8 cellular contexts compared by ENCODE assay signal in the genomic region with DNA sequence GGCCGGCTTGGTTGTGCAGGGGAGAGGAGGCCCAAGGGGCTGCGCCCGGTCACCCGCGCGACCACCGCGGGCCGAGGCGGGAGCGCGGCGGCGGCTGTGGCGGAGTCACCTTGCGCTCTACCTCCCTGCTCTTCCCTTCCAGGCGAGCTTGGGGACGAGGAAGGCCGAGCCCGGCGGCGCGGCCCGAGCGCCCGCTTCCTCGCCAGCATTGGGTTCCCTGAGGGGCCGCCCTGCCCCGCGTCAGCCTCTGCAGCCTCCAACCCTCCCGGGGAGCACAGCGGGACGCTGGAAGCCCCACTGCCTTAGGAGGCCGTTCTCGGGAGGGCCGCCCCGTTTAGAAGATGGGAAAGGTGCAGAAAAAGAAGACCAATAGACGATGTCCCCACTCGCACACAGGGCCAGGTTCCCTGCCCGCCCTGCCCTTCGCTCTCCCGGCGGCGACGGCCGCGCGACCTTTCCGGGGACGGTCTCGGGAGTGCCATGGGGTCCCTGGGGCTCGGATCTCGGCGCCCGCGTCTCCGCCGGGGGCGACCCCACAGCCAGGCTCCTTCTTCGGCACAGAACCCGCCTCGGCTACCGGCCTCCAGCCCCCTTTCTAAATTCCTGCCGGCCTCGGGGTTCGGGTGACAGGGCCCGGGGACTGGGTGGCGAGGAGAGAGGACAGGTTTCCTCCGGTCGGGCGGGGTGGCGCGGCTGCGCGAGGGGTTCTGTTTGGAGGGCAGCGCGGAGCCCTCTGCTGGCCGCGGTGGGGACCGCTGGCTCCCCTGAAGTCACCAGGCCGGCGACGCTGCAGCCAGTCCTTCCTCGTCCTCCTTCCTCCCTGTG.
DNase-seq lines count a peak whose midpoint lies in the region; ATAC-seq, FAIRE-seq and TF ChIP-seq lines count a peak whose summit lies in the region.

No MANE protein-coding gene starts in this region.

- TF ChIP-seq RAD21 in A549 (conservative IDR thresholded peaks at IDR 0.05 in 1 of 2, IDR thresholded peaks at IDR 0.05 in 1 of 2): peak; percentile 54 to 66

- CTCF ChIA-PET in A549 (lab: Yijun Ruan, JAX): interaction anchor here (0.8 to 5.2 kb wide), 9 partner anchors 12 to 355 kb away, joined by 3 to 35 read pairs (median 3); no protein-coding TSS in a partner anchor

- ATAC-seq in A549: peak; percentile 96 to 97
- ATAC-seq in GM18517 (IDR thresholded peaks at IDR 0.05; ENCODE audit: unreplicated experiment): peak; percentile 95
- peak; percentile 82 for ATAC-seq in HG03060 (IDR thresholded peaks at IDR 0.05; ENCODE audit: low read depth, unreplicated experiment)

- H3K27me3 ChIP-seq in spleen (replicated peaks in 1 of 7): peaks cover 0 to 17% (median 3%) of the 10 kb centered on the region in 7 donors

- TF ChIP-seq POLR2A in A549 (IDR thresholded peaks at IDR 0.05; ENCODE audit: low read length) (0 out of 2 replicates have a peak, but pooled peaks have one; percentile 13), spleen (IDR thresholded peaks at IDR 0.05) (no peak)

- H3K4me1 ChIP-seq in A549 (0 out of 3 replicates have a peak, but pooled peaks cover 4% of the 10 kb centered on the region), spleen (peaks cover 3 to 18% (median 9%) of the 10 kb centered on the region in 6 donors)

- H3K9me3 ChIP-seq in A549 (no peaks in the 10 kb centered on the region), spleen (no peaks in the 10 kb centered on the region)

- intact Hi-C loops in spleen (cut with DNase I; ENCODE audit: low total_unique reads): no loop called here

- under 1% methylated on average over 14 of the region's 84 CpGs for WGBS in A549 (ENCODE audit: missing lambda C conversion rate)
- 0 to 1% (median 0%) methylated on average over 39 to 84 of the region's 84 CpGs for WGBS in spleen, 5 donors

- TF ChIP-seq EP300 in A549 (IDR thresholded peaks at IDR 0.05): no peak

- POLR2A ChIA-PET in A549 (lab: Yijun Ruan, JAX): no interaction called here

- no peaks in the 10 kb centered on the region for H3K36me3 ChIP-seq in spleen

- peak overlapping the region; percentile 72 to 84 for H3K27ac ChIP-seq in A549
- peak overlapping the region in 6 of 8 donors; percentile 26 to 82 (median 55) for H3K27ac ChIP-seq in spleen

- peak; percentile 68 for TF ChIP-seq CTCF in A549 (IDR thresholded peaks at IDR 0.05)
- peak; percentile 73 to 97 (median 93) for TF ChIP-seq CTCF in spleen (IDR thresholded peaks at IDR 0.05 in 8 of 11, conservative IDR thresholded peaks at IDR 0.05 in 3 of 11)

- DNase-seq in A549 (ENCODE audit: low read depth in 1 of 2, low spot score in 1 of 2): peak; percentile 82 to 89
- DNase-seq in NCI-H2171 treated with DMSO at 0.1 percent for 48 hours (lab: John Stamatoyannopoulos, UW): peak; percentile 75
- DNase-seq in activated CD4-positive, CD25-positive, alpha-beta regulatory T cell treated with anti-CD3 and anti-CD28 coated beads, Interleukin-2, amount 50 U/mL, for 16 hours (ENCODE audit: low read depth, low spot score): peak; percentile 62
- DNase-seq in central memory CD4-positive, alpha-beta T cell: peak; percentile 67
- peak; percentile 68 for DNase-seq in iris pigment epithelial cell (ENCODE audit: low read depth)
- peak; percentile 98 for DNase-seq in spleen

- FAIRE-seq in A549 (lab: Jason Lieb, UNC): no peak

- H3K4me3 ChIP-seq in A549: peak overlapping the region; percentile 68
- H3K4me3 ChIP-seq in spleen: peak overlapping the region; percentile 57 to 86 (median 72)

- H3K4me2 ChIP-seq in A549: peak overlapping the region; percentile 85

TF ChIP-seq in A549, 52 proteins besides CTCF, POLR2A, EP300 and RAD21:
- TF ChIP-seq, protein P1, sequence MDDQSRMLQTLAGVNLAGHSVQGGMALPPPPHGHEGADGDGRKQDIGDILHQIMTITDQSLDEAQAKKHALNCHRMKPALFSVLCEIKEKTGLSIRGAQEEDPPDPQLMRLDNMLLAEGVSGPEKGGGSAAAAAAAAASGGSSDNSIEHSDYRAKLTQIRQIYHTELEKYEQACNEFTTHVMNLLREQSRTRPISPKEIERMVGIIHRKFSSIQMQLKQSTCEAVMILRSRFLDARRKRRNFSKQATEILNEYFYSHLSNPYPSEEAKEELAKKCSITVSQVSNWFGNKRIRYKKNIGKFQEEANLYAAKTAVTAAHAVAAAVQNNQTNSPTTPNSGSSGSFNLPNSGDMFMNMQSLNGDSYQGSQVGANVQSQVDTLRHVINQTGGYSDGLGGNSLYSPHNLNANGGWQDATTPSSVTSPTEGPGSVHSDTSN (IDR thresholded peaks at IDR 0.05): no peak
- no peak for TF ChIP-seq RARB (CRISPR knock-in tag; IDR thresholded peaks at IDR 0.05)
- peak in 1 of 2 experiments; percentile 28; a peak in 1 of 5 replicates for TF ChIP-seq JUN (IDR thresholded peaks at IDR 0.05)
- no peak for TF ChIP-seq MAFK (IDR thresholded peaks at IDR 0.05; ENCODE audit: partially characterized antibody)
- no peak for TF ChIP-seq CHD4 (IDR thresholded peaks at IDR 0.05; ENCODE audit: borderline replicate concordance)
- TF ChIP-seq GATA3 (IDR thresholded peaks at IDR 0.05; ENCODE audit: borderline replicate concordance): no peak
- TF ChIP-seq HOXB5 (CRISPR knock-in tag; IDR thresholded peaks at IDR 0.05): no peak
- TF ChIP-seq, protein P2, sequence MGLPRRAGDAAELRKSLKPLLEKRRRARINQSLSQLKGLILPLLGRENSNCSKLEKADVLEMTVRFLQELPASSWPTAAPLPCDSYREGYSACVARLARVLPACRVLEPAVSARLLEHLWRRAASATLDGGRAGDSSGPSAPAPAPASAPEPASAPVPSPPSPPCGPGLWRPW (IDR thresholded peaks at IDR 0.05): no peak
- no peak for TF ChIP-seq CEBPB (IDR thresholded peaks at IDR 0.05)
- TF ChIP-seq FOSL2 (IDR thresholded peaks at IDR 0.05): no peak
- no peak for TF ChIP-seq FOSL2 (CRISPR knock-in tag; IDR thresholded peaks at IDR 0.05)
- peak; percentile 20; the same call in 1 of the 2 replicates for TF ChIP-seq RNF2 (IDR thresholded peaks at IDR 0.05; ENCODE audit: borderline replicate concordance, low read depth)
- no peak for TF ChIP-seq KDM1A (IDR thresholded peaks at IDR 0.05; ENCODE audit: low read depth)
- TF ChIP-seq ATOH8 (CRISPR knock-in tag; IDR thresholded peaks at IDR 0.05; ENCODE audit: low read depth): no peak
- no peak for TF ChIP-seq HEYL (CRISPR knock-in tag; IDR thresholded peaks at IDR 0.05)
- no peak for TF ChIP-seq BCL3 (IDR thresholded peaks at IDR 0.05)
- TF ChIP-seq ZNF302 (CRISPR knock-in tag; IDR thresholded peaks at IDR 0.05): no peak
- no peak for TF ChIP-seq RCOR1 (IDR thresholded peaks at IDR 0.05; ENCODE audit: low read depth, low read length)
- TF ChIP-seq HOXB13 (CRISPR knock-in tag; IDR thresholded peaks at IDR 0.05; ENCODE audit: low read depth): no peak
- no peak for TF ChIP-seq BHLHE40 (IDR thresholded peaks at IDR 0.05; ENCODE audit: low read depth, low read length)
- TF ChIP-seq EHMT2 (IDR thresholded peaks at IDR 0.05; ENCODE audit: low read depth): no peak
- TF ChIP-seq NFE2L2 (conservative IDR thresholded peaks at IDR 0.05; ENCODE audit: low read length): no peak
- TF ChIP-seq, protein P3, sequence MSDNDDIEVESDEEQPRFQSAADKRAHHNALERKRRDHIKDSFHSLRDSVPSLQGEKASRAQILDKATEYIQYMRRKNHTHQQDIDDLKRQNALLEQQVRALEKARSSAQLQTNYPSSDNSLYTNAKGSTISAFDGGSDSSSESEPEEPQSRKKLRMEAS (IDR thresholded peaks at IDR 0.05): peak; percentile 61; the same call in 1 of the 2 replicates
- peak; percentile 85 for TF ChIP-seq SMC3 (IDR thresholded peaks at IDR 0.05)
- no peak for TF ChIP-seq JUNB (IDR thresholded peaks at IDR 0.05)
- no peak for TF ChIP-seq EHF (CRISPR knock-in tag; IDR thresholded peaks at IDR 0.05)
- TF ChIP-seq E2F6 (IDR thresholded peaks at IDR 0.05; ENCODE audit: borderline replicate concordance, low read depth): peak; percentile 13; the same call in 1 of the 2 replicates
TF ChIP-seq in A549: peak in this region for 5.

Comparison
In these comparisons a context has a peak if more than half of its experiments do, and no peak if none do; other contexts are left out.
1. Peak in every context shown above with its lines: DNase-seq, ATAC-seq, H3K4me3 ChIP-seq and H3K27ac ChIP-seq.